Comparison of ENCODE assay signal across 8 cellular contexts in the genomic region with DNA sequence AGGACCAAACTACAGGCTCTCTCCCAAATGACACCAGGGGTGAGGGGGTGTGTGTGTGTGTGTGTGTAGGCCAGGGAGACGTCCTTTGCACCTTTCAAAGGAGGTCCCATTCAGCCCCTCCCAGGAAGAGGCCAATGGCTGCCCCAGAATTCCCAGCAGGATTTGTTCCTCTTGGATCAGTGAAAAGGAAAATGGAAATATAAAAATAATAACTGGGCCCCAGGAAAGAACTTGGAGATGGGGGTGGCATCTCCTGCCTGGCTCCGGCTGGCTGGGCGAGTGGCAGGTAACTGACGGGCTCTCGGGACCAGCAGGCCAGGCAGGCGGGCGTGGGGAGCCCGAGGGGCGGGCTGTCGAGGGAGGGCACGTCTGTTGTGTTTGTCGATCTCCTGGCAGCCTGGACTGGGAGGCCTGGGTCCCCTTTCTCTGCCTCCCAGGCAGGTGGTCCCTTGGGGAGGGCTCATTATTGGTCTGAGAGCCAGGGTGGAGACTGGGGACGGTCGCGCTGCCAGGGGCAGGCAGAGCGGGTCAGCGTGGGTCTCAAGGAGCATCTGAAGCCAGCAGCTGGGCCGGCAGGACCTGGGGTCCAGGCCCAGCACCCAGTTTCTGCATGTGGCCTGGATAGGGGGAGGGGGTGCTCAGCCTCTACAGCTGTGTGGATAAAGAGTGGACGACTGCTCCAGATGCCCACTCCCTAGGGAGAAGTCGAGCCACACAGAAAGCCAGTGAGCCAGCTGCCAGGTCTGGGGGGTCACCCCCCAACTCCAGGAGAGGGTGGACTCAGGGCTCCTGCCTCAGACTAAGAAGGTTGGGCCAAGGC. TPM values are rescaled to one million over a fixed set of nuclear protein-coding genes. Genes with fewer than 3 reads are reported as not detected.
DNase-seq lines count a peak whose midpoint lies in the region; ATAC-seq and TF ChIP-seq lines count a peak whose summit lies in the region.

No MANE protein-coding gene starts in this region.

- POLR2A ChIA-PET in CD4-positive, alpha-beta memory T cell (lab: Charles Lee; ENCODE audit: partially characterized antibody): interaction anchor here (1.0 to 13.4 kb wide), 4 partner anchors 9 to 45 kb away, joined by 3 to 283 read pairs (median 4); no protein-coding TSS in a partner anchor
- POLR2A ChIA-PET in naive thymus-derived CD8-positive, alpha-beta T cell (lab: Charles Lee): interaction anchor here (1.0 to 8.0 kb wide), 5 partner anchors 13 to 72 kb away, joined by 3 to 128 read pairs (median 4); no protein-coding TSS in a partner anchor

- ATAC-seq in activated naive CD8-positive, alpha-beta T cell treated with anti-CD3 and anti-CD28 coated beads, Interleukin-2, amount 50 U/mL, for 24 hours: no peak
- ATAC-seq in naive thymus-derived CD8-positive, alpha-beta T cell: no peak
- ATAC-seq in HG02763 (IDR thresholded peaks at IDR 0.05; ENCODE audit: unreplicated experiment) (no peak), body of pancreas (no peak)

- H3K27ac Mint-ChIP-seq in CD4-positive, alpha-beta memory T cell: peak overlapping the region; percentile 81 to 93 (median 88)
- peak overlapping the region; percentile 22 for H3K27ac Mint-ChIP-seq in activated naive CD8-positive, alpha-beta T cell treated with anti-CD3 and anti-CD28 coated beads, Interleukin-2, amount 50 U/mL, for 24 hours
- H3K27ac Mint-ChIP-seq in naive thymus-derived CD8-positive, alpha-beta T cell: peak overlapping the region; percentile 83 to 96 (median 94)

- TF ChIP-seq CTCF in body of pancreas (IDR thresholded peaks at IDR 0.05): no peak

- no peak overlapping the region for H3K9ac ChIP-seq in HUES48 (ENCODE audit: low read depth, low read length)

- H3K36me3 ChIP-seq in CD4-positive, alpha-beta memory T cell (ENCODE audit: insufficient read depth, low read length): no peaks in the 10 kb centered on the region
- no peaks in the 10 kb centered on the region for H3K36me3 ChIP-seq in HUES48 (ENCODE audit: control insufficient read depth, insufficient read depth, low read length)
- no peaks in the 10 kb centered on the region for H3K36me3 ChIP-seq in body of pancreas (replicated peaks in 1 of 2; ENCODE audit: insufficient read depth in 1 of 2, low read depth in 2 of 2)

- H3K27me3 ChIP-seq in CD4-positive, alpha-beta memory T cell (ENCODE audit: insufficient read depth, low read length): no peaks in the 10 kb centered on the region
- H3K27me3 ChIP-seq in HUES48 (ENCODE audit: control insufficient read depth, insufficient read depth, low read length): peaks cover 36% of the 10 kb centered on the region
- no peaks in the 10 kb centered on the region for H3K27me3 ChIP-seq in body of pancreas

- H3K36me3 Mint-ChIP-seq in CD4-positive, alpha-beta memory T cell: peaks cover 0 to 11% of the 10 kb centered on the region in 2 donors
- H3K36me3 Mint-ChIP-seq in activated naive CD8-positive, alpha-beta T cell treated with anti-CD3 and anti-CD28 coated beads, Interleukin-2, amount 50 U/mL, for 24 hours (ENCODE audit: low read depth): no peaks in the 10 kb centered on the region
- H3K36me3 Mint-ChIP-seq in naive thymus-derived CD8-positive, alpha-beta T cell: peaks cover 0 to 5% (median 0%) of the 10 kb centered on the region in 3 donors

- H3K9me3 Mint-ChIP-seq in CD4-positive, alpha-beta memory T cell: peaks cover 0 to 3% (median 0%) of the 10 kb centered on the region in 8 donors
- no peaks in the 10 kb centered on the region for H3K9me3 Mint-ChIP-seq in activated naive CD8-positive, alpha-beta T cell treated with anti-CD3 and anti-CD28 coated beads, Interleukin-2, amount 50 U/mL, for 24 hours
- H3K9me3 Mint-ChIP-seq in naive thymus-derived CD8-positive, alpha-beta T cell: no peaks in the 10 kb centered on the region

- peaks cover 14 to 42% (median 27%) of the 10 kb centered on the region in 4 donors for H3K4me1 Mint-ChIP-seq in CD4-positive, alpha-beta memory T cell
- H3K4me1 Mint-ChIP-seq in activated naive CD8-positive, alpha-beta T cell treated with anti-CD3 and anti-CD28 coated beads, Interleukin-2, amount 50 U/mL, for 24 hours: peaks cover 50% of the 10 kb centered on the region
- peaks cover 17 to 65% (median 51%) of the 10 kb centered on the region in 4 donors for H3K4me1 Mint-ChIP-seq in naive thymus-derived CD8-positive, alpha-beta T cell

- CTCF ChIA-PET in CD4-positive, alpha-beta memory T cell (lab: Charles Lee; ENCODE audit: partially characterized antibody): no interaction called here

- intact Hi-C loops in CD4-positive, alpha-beta memory T cell (cut with micrococcal nuclease): no loop called here
- intact Hi-C loops in body of pancreas (cut with DNase I): no loop called here

- H3K27me3 Mint-ChIP-seq in CD4-positive, alpha-beta memory T cell: no peaks in the 10 kb centered on the region
- peaks cover 14% of the 10 kb centered on the region for H3K27me3 Mint-ChIP-seq in activated naive CD8-positive, alpha-beta T cell treated with anti-CD3 and anti-CD28 coated beads, Interleukin-2, amount 50 U/mL, for 24 hours
- no peaks in the 10 kb centered on the region for H3K27me3 Mint-ChIP-seq in naive thymus-derived CD8-positive, alpha-beta T cell

- H3K27ac ChIP-seq in CD4-positive, alpha-beta memory T cell (ENCODE audit: low read depth, low read length): peak overlapping the region; percentile 30
- H3K27ac ChIP-seq in HUES48 (ENCODE audit: low read depth, low read length) (no peak overlapping the region), body of pancreas (no peak overlapping the region)

- 76 to 84% methylated on average over 15 to 18 of the region's 20 CpGs for WGBS in body of pancreas, 2 donors

- peaks cover 68% of the 10 kb centered on the region for H3K4me1 ChIP-seq in CD4-positive, alpha-beta memory T cell (ENCODE audit: insufficient read depth, low read length)
- peaks cover 17% of the 10 kb centered on the region; the same call in 1 of the 2 replicates for H3K4me1 ChIP-seq in HUES48 (ENCODE audit: control insufficient read depth, insufficient read depth, low read length)
- peaks cover 17% of the 10 kb centered on the region for H3K4me1 ChIP-seq in body of pancreas

- peak overlapping the region in 1 of 2 donors; percentile 22 for H3K4me3 ChIP-seq in CD4-positive, alpha-beta memory T cell (ENCODE audit: low read length in 2 of 2)
- H3K4me3 ChIP-seq in HUES48 (ENCODE audit: low read depth, low read length) (peak overlapping the region; percentile 67; the same call in 1 of the 2 replicates), body of pancreas (no peak overlapping the region)

- no peak for DNase-seq in CD4-positive, alpha-beta memory T cell
- no peak for DNase-seq in activated naive CD8-positive, alpha-beta T cell treated with anti-CD3 and anti-CD28 coated beads, Interleukin-2, amount 50 U/mL, for 24 hours
- peak in 5 of 10 donors; percentile 24 to 40 (median 30) for DNase-seq in naive thymus-derived CD8-positive, alpha-beta T cell
- DNase-seq in body of pancreas (no peak), NCI-H2196 (lab: John Stamatoyannopoulos, UW; ENCODE audit: unreplicated experiment) (no peak), NCI-H146 (lab: John Stamatoyannopoulos, UW) (no peak)

- H3K4me3 Mint-ChIP-seq in CD4-positive, alpha-beta memory T cell: peak overlapping the region; percentile 70 to 86 (median 81)
- peak overlapping the region; percentile 49 for H3K4me3 Mint-ChIP-seq in activated naive CD8-positive, alpha-beta T cell treated with anti-CD3 and anti-CD28 coated beads, Interleukin-2, amount 50 U/mL, for 24 hours
- H3K4me3 Mint-ChIP-seq in naive thymus-derived CD8-positive, alpha-beta T cell: peak overlapping the region; percentile 74 to 93 (median 84)

- no peaks in the 10 kb centered on the region for H3K9me3 ChIP-seq in CD4-positive, alpha-beta memory T cell (ENCODE audit: control insufficient read depth in 1 of 2, low read length in 2 of 2)
- H3K9me3 ChIP-seq in HUES48 (ENCODE audit: control insufficient read depth, insufficient read depth, low read length) (no peaks in the 10 kb centered on the region), body of pancreas (no peaks in the 10 kb centered on the region)

- no peak for TF ChIP-seq POLR2A in body of pancreas (IDR thresholded peaks at IDR 0.05)

RNA-seq across cellular contexts. Expression of gene NOL4L, which starts 3.1 kb away (rescaled TPM):
- 10 to 100 TPM; 71.0 to 74.2 TPM for total RNA-seq in CD4-positive, alpha-beta memory T cell
- 10 to 100 TPM in 1 of 2 donors, 1 to 10 TPM in 1; 7.0 to 23.9 TPM for polyA plus RNA-seq in CD4-positive, alpha-beta memory T cell
- 10 to 100 TPM; 65.7 to 66.1 TPM for total RNA-seq in naive thymus-derived CD8-positive, alpha-beta T cell
- polyA plus RNA-seq in naive thymus-derived CD8-positive, alpha-beta T cell: 10 to 100 TPM; 10.0 to 21.5 (median 14.2) TPM
- 10 to 100 TPM; 15.0 to 36.9 TPM for total RNA-seq in body of pancreas

Comparison
In these comparisons a context has a peak if more than half of its experiments do, and no peak if none do; other contexts are left out.
1. H3K27ac Mint-ChIP-seq: peak in every context shown above with its lines; median percentile 94 in naive thymus-derived CD8-positive, alpha-beta T cell; 88 in CD4-positive, alpha-beta memory T cell; 22 in activated naive CD8-positive, alpha-beta T cell treated with anti-CD3 and anti-CD28 coated beads, Interleukin-2, amount 50 U/mL, for 24 hours.